1 cellular context compared by ENCODE assay signal in genomic region chr6:143107440-143107839, GRCh38.
TF ChIP-seq lines count a peak whose summit lies in the region.

No MANE protein-coding gene starts in this region.

TF ChIP-seq in K562, 482 proteins besides CTCF, POLR2A, EP300 and RAD21 (continued from another document):
- TF ChIP-seq, protein P1, sequence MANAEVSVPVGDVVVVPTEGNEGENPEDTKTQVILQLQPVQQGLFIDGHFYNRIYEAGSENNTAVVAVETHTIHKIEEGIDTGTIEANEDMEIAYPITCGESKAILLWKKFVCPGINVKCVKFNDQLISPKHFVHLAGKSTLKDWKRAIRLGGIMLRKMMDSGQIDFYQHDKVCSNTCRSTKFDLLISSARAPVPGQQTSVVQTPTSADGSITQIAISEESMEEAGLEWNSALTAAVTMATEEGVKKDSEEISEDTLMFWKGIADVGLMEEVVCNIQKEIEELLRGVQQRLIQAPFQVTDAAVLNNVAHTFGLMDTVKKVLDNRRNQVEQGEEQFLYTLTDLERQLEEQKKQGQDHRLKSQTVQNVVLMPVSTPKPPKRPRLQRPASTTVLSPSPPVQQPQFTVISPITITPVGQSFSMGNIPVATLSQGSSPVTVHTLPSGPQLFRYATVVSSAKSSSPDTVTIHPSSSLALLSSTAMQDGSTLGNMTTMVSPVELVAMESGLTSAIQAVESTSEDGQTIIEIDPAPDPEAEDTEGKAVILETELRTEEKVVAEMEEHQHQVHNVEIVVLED (CRISPR knock-in tag; IDR thresholded peaks at IDR 0.05): no peak
- TF ChIP-seq NFE2 (IDR thresholded peaks at IDR 0.05; ENCODE audit: low read depth): no peak
- no peak for TF ChIP-seq CBX2 (IDR thresholded peaks at IDR 0.05; ENCODE audit: insufficient read depth, low read length, poor library complexity, severe bottlenecking)
- TF ChIP-seq XRCC5 (IDR thresholded peaks at IDR 0.05; ENCODE audit: low read depth, low read length): no peak
